ENCODE assay signal across 9 cellular contexts in genomic region chr7:151695856-151696555, GRCh38.
DNase-seq lines count a peak whose midpoint lies in the region; ATAC-seq and TF ChIP-seq lines count a peak whose summit lies in the region.
"Had no signal": no experiment of that assay in that cellular context is flagged by ENCODE, and none has a peak within 500 bp of the region (broad histone marks: within the 10 kb centered on the region; RNA-seq: fewer than 3 reads in every experiment).

No MANE protein-coding gene starts in this region.

- no peak overlapping the region for H3K9ac ChIP-seq in trophoblast cell (ENCODE audit: low read length)

- peaks cover 14% of the 10 kb centered on the region for H3K79me1 ChIP-seq in trophoblast cell (ENCODE audit: low read length)

- H3K27me3 Mint-ChIP-seq in HFFc6 (ENCODE audit: insufficient read depth): no peaks in the 10 kb centered on the region; the same call in 1 of the 2 replicates

- H3K27me3 ChIP-seq in foreskin keratinocyte: no peaks in the 10 kb centered on the region
- no peaks in the 10 kb centered on the region for H3K27me3 ChIP-seq in trophoblast cell (ENCODE audit: insufficient read depth, low read length)

- no peak overlapping the region for H3K23ac ChIP-seq in trophoblast cell (ENCODE audit: low read length)

- peak overlapping the region; percentile 23 for H2AFZ ChIP-seq in trophoblast cell (ENCODE audit: insufficient read depth, low read length, poor library complexity)

- no peaks in the 10 kb centered on the region for H3K36me3 ChIP-seq in trophoblast cell (ENCODE audit: control insufficient read depth in 1 of 2, insufficient read depth in 2 of 2, low read length in 2 of 2)

- H3K4me2 ChIP-seq in trophoblast cell (ENCODE audit: low read length): no peak overlapping the region

- peak overlapping the region; percentile 48 for H4K91ac ChIP-seq in trophoblast cell (ENCODE audit: low read depth, low read length)

- H2BK12ac ChIP-seq in trophoblast cell (ENCODE audit: low read length): peak overlapping the region; percentile 34

- H3K79me2 ChIP-seq in trophoblast cell (ENCODE audit: control insufficient read depth, insufficient read depth, low read length, poor library complexity): no peaks in the 10 kb centered on the region

- no peak overlapping the region for H3K4me3 Mint-ChIP-seq in HFFc6

- no peak overlapping the region for H3K4ac ChIP-seq in trophoblast cell (ENCODE audit: low read depth, low read length)

- peak overlapping the region; percentile 3 for H3K18ac ChIP-seq in trophoblast cell (ENCODE audit: low read length)

- H3K4me1 Mint-ChIP-seq in HFFc6 (ENCODE audit: low read depth): peaks cover 41% of the 10 kb centered on the region

- DNase-seq in DMS79 (lab: John Stamatoyannopoulos, UW) (peak; percentile 57), NCI-H69 (lab: John Stamatoyannopoulos, UW) (peak; percentile 95), foreskin keratinocyte (peak; percentile 59 to 83), trophoblast cell (no peak), NCI-H774 (lab: John Stamatoyannopoulos, UW) (no peak), HFFc6 (no peak), NCI-H82 treated with DMSO at 0.1 percent for 48 hours (lab: John Stamatoyannopoulos, UW; ENCODE audit: unreplicated experiment) (no peak)
- DNase-seq: central memory CD4-positive, alpha-beta T cell had no signal

- H3K4me1 ChIP-seq in foreskin keratinocyte (peaks cover 21% of the 10 kb centered on the region), trophoblast cell (ENCODE audit: control insufficient read depth in 1 of 2, insufficient read depth in 2 of 2, low read length in 2 of 2) (peaks cover 13 to 25% of the 10 kb centered on the region in 2 experiments)

- peak overlapping the region; percentile 71 for H3K27ac ChIP-seq in foreskin keratinocyte
- H3K27ac ChIP-seq in trophoblast cell (ENCODE audit: low read depth, low read length): no peak overlapping the region

- H3K27ac Mint-ChIP-seq in HFFc6: no peak overlapping the region

- peak overlapping the region; percentile 18 for H2AK5ac ChIP-seq in trophoblast cell (ENCODE audit: low read length)

- TF ChIP-seq CTCF in foreskin keratinocyte (conservative IDR thresholded peaks at IDR 0.05) (no peak), HFFc6 (IDR thresholded peaks at IDR 0.05) (no peak)

- no peaks in the 10 kb centered on the region for H3K9me3 Mint-ChIP-seq in HFFc6

- H3K4me3 ChIP-seq in trophoblast cell (ENCODE audit: low read depth, low read length): no peak overlapping the region

- no peak overlapping the region for H4K12ac ChIP-seq in trophoblast cell (ENCODE audit: low read depth, low read length)

- peaks cover 6% of the 10 kb centered on the region for H3K9me3 ChIP-seq in trophoblast cell (ENCODE audit: insufficient read depth, low read depth, low read length)

- H2BK120ac ChIP-seq in trophoblast cell (ENCODE audit: insufficient read depth, low read length, poor library complexity): peak overlapping the region; percentile 31

- H4K8ac ChIP-seq in trophoblast cell (ENCODE audit: low read depth, low read length): peak overlapping the region; percentile 17

- H3K36me3 Mint-ChIP-seq in HFFc6 (ENCODE audit: low read depth): no peaks in the 10 kb centered on the region

- WGBS in trophoblast cell (ENCODE audit: extremely low coverage, insufficient coverage, insufficient read length): no CpG with 5 or more reads among the region's 26 CpGs

- peak overlapping the region; percentile 55 for H3K14ac ChIP-seq in trophoblast cell (ENCODE audit: low read length)

- no peak overlapping the region for H2BK5ac ChIP-seq in trophoblast cell (ENCODE audit: low read depth, low read length, poor library complexity)

- peak; percentile 91 for ATAC-seq in foreskin keratinocyte
- no peak for ATAC-seq in GM19395 (IDR thresholded peaks at IDR 0.05; ENCODE audit: unreplicated experiment)

Comparison
In these comparisons a context has a peak if more than half of its experiments do, and no peak if none do; other contexts are left out.
1. DNase-seq: peak in DMS79 (single experiment), NCI-H69 (single experiment) and foreskin keratinocyte (2 of 2); none in trophoblast cell (0 of 2), NCI-H774 (single experiment), HFFc6 (single experiment) and NCI-H82 treated with DMSO at 0.1 percent for 48 hours (single experiment).